Comparison of ENCODE assay signal across 2 cellular contexts in the genomic region with DNA sequence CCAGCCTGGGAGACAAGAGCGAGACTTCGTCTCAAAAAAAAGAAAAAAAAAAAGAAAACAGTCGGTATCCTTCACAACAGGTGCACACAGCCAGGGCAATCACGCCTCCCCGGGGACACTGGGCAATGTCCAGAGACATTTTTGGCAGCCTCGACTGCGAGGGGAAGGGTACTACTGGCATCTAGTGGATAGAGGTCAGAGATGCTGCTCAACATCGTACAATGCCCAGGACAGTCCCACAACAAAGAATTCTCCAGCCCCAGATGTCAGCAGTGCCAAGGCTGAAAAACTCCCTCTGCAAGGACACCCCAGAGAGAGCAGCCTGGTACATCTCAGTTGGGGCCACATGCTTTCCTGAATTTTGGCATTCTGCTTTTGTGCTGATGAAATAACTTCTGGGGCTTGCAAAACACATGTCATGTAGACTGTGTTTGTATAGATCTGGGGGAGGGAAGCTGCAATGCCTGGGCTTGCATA.
TF ChIP-seq lines count a peak whose summit lies in the region.

No MANE protein-coding gene starts in this region.

TF ChIP-seq in Ishikawa, 13 proteins besides CTCF, POLR2A, EP300 and RAD21:
- TF ChIP-seq REST (IDR thresholded peaks at IDR 0.05; ENCODE audit: low read depth) (no peak), CREB1 (IDR thresholded peaks at IDR 0.05; ENCODE audit: low read depth) (no peak), TAF1 (IDR thresholded peaks at IDR 0.05; ENCODE audit: low read depth) (no peak), YY1 (IDR thresholded peaks at IDR 0.05; ENCODE audit: low read depth) (no peak), ZBTB7A (IDR thresholded peaks at IDR 0.05; ENCODE audit: low read depth) (no peak), FOXM1 (IDR thresholded peaks at IDR 0.05; ENCODE audit: borderline replicate concordance, low read depth) (no peak), NFIC (IDR thresholded peaks at IDR 0.05) (no peak), TEAD4 (IDR thresholded peaks at IDR 0.05) (no peak), TCF12 (IDR thresholded peaks at IDR 0.05; ENCODE audit: low read depth) (no peak), EGR1 (IDR thresholded peaks at IDR 0.05) (no peak)
- TF ChIP-seq, protein P1, sequence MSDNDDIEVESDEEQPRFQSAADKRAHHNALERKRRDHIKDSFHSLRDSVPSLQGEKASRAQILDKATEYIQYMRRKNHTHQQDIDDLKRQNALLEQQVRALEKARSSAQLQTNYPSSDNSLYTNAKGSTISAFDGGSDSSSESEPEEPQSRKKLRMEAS (IDR thresholded peaks at IDR 0.05): no peak

TF ChIP-seq in HepG2, 621 proteins besides CTCF, POLR2A, EP300 and RAD21 (continued from another document and continues in another):
- TF ChIP-seq FOSL1 (CRISPR knock-in tag; IDR thresholded peaks at IDR 0.05; ENCODE audit: borderline replicate concordance) (no peak), ZNF776 (CRISPR knock-in tag; IDR thresholded peaks at IDR 0.05) (no peak), ATM (IDR thresholded peaks at IDR 0.05; ENCODE audit: borderline replicate concordance) (no peak), DMTF1 (CRISPR knock-in tag; IDR thresholded peaks at IDR 0.05) (no peak), ZNF564 (CRISPR knock-in tag; IDR thresholded peaks at IDR 0.05) (no peak), ZNF569 (CRISPR knock-in tag; IDR thresholded peaks at IDR 0.05; ENCODE audit: borderline replicate concordance) (no peak), PHF21A (CRISPR knock-in tag; IDR thresholded peaks at IDR 0.05) (no peak), SP5 (CRISPR knock-in tag; IDR thresholded peaks at IDR 0.05; ENCODE audit: borderline replicate concordance, low read depth) (no peak), ZNF317 (CRISPR knock-in tag; IDR thresholded peaks at IDR 0.05) (no peak), GLMP (CRISPR knock-in tag; IDR thresholded peaks at IDR 0.05; ENCODE audit: borderline replicate concordance) (no peak), DPF2 (CRISPR knock-in tag; IDR thresholded peaks at IDR 0.05; ENCODE audit: borderline replicate concordance, low read depth) (no peak), ZNF547 (CRISPR knock-in tag; IDR thresholded peaks at IDR 0.05) (no peak), GABPB1 (CRISPR knock-in tag; IDR thresholded peaks at IDR 0.05) (no peak), ETV6 (CRISPR knock-in tag; conservative IDR thresholded peaks at IDR 0.05) (no peak), ARID3A (IDR thresholded peaks at IDR 0.05; ENCODE audit: low read depth, low read length) (no peak), STAG1 (CRISPR knock-in tag; IDR thresholded peaks at IDR 0.05) (peak; percentile 90), CC2D1A (CRISPR knock-in tag; IDR thresholded peaks at IDR 0.05) (no peak), NCOA2 (CRISPR knock-in tag; IDR thresholded peaks at IDR 0.05) (0 out of 2 replicates have a peak, but pooled peaks have one; percentile 15), ZGPAT (CRISPR knock-in tag; IDR thresholded peaks at IDR 0.05) (no peak), KIAA2018 (CRISPR knock-in tag; IDR thresholded peaks at IDR 0.05; ENCODE audit: borderline replicate concordance) (no peak), ZBTB38 (CRISPR knock-in tag; IDR thresholded peaks at IDR 0.05) (0 out of 2 replicates have a peak, but pooled peaks have one; percentile 30), JARID2 (CRISPR knock-in tag; IDR thresholded peaks at IDR 0.05; ENCODE audit: insufficient replicate concordance) (no peak), HNF4A (CRISPR knock-in tag; IDR thresholded peaks at IDR 0.05) (no peak; the same call in 1 of the 2 replicates)
- TF ChIP-seq, protein P2, sequence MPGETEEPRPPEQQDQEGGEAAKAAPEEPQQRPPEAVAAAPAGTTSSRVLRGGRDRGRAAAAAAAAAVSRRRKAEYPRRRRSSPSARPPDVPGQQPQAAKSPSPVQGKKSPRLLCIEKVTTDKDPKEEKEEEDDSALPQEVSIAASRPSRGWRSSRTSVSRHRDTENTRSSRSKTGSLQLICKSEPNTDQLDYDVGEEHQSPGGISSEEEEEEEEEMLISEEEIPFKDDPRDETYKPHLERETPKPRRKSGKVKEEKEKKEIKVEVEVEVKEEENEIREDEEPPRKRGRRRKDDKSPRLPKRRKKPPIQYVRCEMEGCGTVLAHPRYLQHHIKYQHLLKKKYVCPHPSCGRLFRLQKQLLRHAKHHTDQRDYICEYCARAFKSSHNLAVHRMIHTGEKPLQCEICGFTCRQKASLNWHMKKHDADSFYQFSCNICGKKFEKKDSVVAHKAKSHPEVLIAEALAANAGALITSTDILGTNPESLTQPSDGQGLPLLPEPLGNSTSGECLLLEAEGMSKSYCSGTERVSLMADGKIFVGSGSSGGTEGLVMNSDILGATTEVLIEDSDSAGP (CRISPR knock-in tag; IDR thresholded peaks at IDR 0.05; ENCODE audit: borderline replicate concordance): no peak
- TF ChIP-seq, protein P3, sequence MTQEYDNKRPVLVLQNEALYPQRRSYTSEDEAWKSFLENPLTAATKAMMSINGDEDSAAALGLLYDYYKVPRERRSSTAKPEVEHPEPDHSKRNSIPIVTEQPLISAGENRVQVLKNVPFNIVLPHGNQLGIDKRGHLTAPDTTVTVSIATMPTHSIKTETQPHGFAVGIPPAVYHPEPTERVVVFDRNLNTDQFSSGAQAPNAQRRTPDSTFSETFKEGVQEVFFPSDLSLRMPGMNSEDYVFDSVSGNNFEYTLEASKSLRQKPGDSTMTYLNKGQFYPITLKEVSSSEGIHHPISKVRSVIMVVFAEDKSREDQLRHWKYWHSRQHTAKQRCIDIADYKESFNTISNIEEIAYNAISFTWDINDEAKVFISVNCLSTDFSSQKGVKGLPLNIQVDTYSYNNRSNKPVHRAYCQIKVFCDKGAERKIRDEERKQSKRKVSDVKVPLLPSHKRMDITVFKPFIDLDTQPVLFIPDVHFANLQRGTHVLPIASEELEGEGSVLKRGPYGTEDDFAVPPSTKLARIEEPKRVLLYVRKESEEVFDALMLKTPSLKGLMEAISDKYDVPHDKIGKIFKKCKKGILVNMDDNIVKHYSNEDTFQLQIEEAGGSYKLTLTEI (CRISPR knock-in tag; conservative IDR thresholded peaks at IDR 0.05): no peak
- TF ChIP-seq, protein P4, sequence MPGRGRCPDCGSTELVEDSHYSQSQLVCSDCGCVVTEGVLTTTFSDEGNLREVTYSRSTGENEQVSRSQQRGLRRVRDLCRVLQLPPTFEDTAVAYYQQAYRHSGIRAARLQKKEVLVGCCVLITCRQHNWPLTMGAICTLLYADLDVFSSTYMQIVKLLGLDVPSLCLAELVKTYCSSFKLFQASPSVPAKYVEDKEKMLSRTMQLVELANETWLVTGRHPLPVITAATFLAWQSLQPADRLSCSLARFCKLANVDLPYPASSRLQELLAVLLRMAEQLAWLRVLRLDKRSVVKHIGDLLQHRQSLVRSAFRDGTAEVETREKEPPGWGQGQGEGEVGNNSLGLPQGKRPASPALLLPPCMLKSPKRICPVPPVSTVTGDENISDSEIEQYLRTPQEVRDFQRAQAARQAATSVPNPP (CRISPR knock-in tag; IDR thresholded peaks at IDR 0.05): no peak
- TF ChIP-seq, protein P5, sequence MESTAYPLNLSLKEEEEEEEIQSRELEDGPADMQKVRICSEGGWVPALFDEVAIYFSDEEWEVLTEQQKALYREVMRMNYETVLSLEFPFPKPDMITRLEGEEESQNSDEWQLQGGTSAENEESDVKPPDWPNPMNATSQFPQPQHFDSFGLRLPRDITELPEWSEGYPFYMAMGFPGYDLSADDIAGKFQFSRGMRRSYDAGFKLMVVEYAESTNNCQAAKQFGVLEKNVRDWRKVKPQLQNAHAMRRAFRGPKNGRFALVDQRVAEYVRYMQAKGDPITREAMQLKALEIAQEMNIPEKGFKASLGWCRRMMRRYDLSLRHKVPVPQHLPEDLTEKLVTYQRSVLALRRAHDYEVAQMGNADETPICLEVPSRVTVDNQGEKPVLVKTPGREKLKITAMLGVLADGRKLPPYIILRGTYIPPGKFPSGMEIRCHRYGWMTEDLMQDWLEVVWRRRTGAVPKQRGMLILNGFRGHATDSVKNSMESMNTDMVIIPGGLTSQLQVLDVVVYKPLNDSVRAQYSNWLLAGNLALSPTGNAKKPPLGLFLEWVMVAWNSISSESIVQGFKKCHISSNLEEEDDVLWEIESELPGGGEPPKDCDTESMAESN (CRISPR knock-in tag; conservative IDR thresholded peaks at IDR 0.05): no peak
